1 cellular context compared by ENCODE assay signal in genomic region chr14:74762917-74763802, GRCh38.
A peak's percentile ranks its signal among the peaks of the same experiment; 100 is the strongest.
TF ChIP-seq lines count a peak whose summit lies in the region.

Gene YLPM1 (plus strand): TSS chr14:74763316. CDS start chr14:74763490, 174 bp downstream.

TF ChIP-seq in HepG2, 621 proteins besides CTCF, POLR2A, EP300 and RAD21 (continued from another document):
- TF ChIP-seq ZHX2 (IDR thresholded peaks at IDR 0.05; ENCODE audit: low read depth) (no peak), ZHX2 (CRISPR knock-in tag; IDR thresholded peaks at IDR 0.05; ENCODE audit: borderline replicate concordance) (0 out of 2 replicates have a peak, but pooled peaks have one; percentile 69), CEBPB (IDR thresholded peaks at IDR 0.05; ENCODE audit: borderline replicate concordance, low read depth, low read length) (no peak), TAF15 (IDR thresholded peaks at IDR 0.05; ENCODE audit: low read depth, low read length, poor library complexity, severe bottlenecking) (no peak), ZNF331 (CRISPR knock-in tag; IDR thresholded peaks at IDR 0.05) (no peak), POGK (CRISPR knock-in tag; conservative IDR thresholded peaks at IDR 0.05) (peak; percentile 43; the same call in 1 of the 2 replicates), TSC22D2 (CRISPR knock-in tag; IDR thresholded peaks at IDR 0.05; ENCODE audit: borderline replicate concordance) (no peak; the same call in 1 of the 2 replicates), ATF7-NPFF (CRISPR knock-in tag; IDR thresholded peaks at IDR 0.05; ENCODE audit: low read depth) (peak; percentile 58; the same call in 1 of the 2 replicates), HNF4A (CRISPR knock-in tag; IDR thresholded peaks at IDR 0.05) (no peak), PRDM10 (CRISPR knock-in tag; IDR thresholded peaks at IDR 0.05; ENCODE audit: low read depth) (no peak), RARG (CRISPR knock-in tag; IDR thresholded peaks at IDR 0.05; ENCODE audit: low read depth) (no peak), POGZ (CRISPR knock-in tag; IDR thresholded peaks at IDR 0.05) (peak; percentile 83), HMG20A (CRISPR knock-in tag; IDR thresholded peaks at IDR 0.05; ENCODE audit: borderline replicate concordance) (no peak), ETS1 (CRISPR knock-in tag; IDR thresholded peaks at IDR 0.05) (peak; percentile 93), ZNF138 (CRISPR knock-in tag; IDR thresholded peaks at IDR 0.05; ENCODE audit: low read depth) (0 out of 2 replicates have a peak, but pooled peaks have one; percentile 27), ZNF879 (CRISPR knock-in tag; IDR thresholded peaks at IDR 0.05) (peak; percentile 20; the same call in 1 of the 2 replicates), ZNF225 (CRISPR knock-in tag; IDR thresholded peaks at IDR 0.05) (no peak), RCOR2 (CRISPR knock-in tag; IDR thresholded peaks at IDR 0.05) (no peak)
